1 cellular context compared by ENCODE assay signal in the genomic region with DNA sequence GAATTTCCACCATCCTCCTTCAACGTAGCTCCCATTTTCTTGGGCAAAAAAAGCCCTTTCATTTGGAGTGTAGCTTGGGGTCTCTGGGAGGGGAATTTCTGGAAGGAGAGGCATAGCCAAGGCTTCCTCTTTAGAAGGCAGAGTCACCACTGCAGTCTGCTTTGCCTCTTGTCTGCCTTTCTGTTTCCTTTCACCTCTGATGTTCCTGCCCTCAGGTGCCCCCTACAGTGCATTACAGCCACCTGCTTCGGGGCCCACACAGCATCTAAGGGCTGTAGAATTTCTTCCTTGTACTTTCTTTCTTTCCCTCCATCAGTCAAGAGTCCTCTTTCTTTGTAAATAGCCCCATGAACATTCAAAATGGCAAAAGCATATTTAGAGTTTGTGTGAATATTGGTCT.
TF ChIP-seq lines count a peak whose summit lies in the region.

No MANE protein-coding gene starts in this region.

TF ChIP-seq in HepG2, 621 proteins besides CTCF, POLR2A, EP300 and RAD21 (continued from another document):
- TF ChIP-seq, protein P1, sequence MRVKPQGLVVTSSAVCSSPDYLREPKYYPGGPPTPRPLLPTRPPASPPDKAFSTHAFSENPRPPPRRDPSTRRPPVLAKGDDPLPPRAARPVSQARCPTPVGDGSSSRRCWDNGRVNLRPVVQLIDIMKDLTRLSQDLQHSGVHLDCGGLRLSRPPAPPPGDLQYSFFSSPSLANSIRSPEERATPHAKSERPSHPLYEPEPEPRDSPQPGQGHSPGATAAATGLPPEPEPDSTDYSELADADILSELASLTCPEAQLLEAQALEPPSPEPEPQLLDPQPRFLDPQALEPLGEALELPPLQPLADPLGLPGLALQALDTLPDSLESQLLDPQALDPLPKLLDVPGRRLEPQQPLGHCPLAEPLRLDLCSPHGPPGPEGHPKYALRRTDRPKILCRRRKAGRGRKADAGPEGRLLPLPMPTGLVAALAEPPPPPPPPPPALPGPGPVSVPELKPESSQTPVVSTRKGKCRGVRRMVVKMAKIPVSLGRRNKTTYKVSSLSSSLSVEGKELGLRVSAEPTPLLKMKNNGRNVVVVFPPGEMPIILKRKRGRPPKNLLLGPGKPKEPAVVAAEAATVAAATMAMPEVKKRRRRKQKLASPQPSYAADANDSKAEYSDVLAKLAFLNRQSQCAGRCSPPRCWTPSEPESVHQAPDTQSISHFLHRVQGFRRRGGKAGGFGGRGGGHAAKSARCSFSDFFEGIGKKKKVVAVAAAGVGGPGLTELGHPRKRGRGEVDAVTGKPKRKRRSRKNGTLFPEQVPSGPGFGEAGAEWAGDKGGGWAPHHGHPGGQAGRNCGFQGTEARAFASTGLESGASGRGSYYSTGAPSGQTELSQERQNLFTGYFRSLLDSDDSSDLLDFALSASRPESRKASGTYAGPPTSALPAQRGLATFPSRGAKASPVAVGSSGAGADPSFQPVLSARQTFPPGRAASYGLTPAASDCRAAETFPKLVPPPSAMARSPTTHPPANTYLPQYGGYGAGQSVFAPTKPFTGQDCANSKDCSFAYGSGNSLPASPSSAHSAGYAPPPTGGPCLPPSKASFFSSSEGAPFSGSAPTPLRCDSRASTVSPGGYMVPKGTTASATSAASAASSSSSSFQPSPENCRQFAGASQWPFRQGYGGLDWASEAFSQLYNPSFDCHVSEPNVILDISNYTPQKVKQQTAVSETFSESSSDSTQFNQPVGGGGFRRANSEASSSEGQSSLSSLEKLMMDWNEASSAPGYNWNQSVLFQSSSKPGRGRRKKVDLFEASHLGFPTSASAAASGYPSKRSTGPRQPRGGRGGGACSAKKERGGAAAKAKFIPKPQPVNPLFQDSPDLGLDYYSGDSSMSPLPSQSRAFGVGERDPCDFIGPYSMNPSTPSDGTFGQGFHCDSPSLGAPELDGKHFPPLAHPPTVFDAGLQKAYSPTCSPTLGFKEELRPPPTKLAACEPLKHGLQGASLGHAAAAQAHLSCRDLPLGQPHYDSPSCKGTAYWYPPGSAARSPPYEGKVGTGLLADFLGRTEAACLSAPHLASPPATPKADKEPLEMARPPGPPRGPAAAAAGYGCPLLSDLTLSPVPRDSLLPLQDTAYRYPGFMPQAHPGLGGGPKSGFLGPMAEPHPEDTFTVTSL (CRISPR knock-in tag; IDR thresholded peaks at IDR 0.05; ENCODE audit: borderline replicate concordance), result no peak
- no peak for TF ChIP-seq JUN (CRISPR knock-in tag; IDR thresholded peaks at IDR 0.05)
- no peak for TF ChIP-seq TP53 (CRISPR knock-in tag; conservative IDR thresholded peaks at IDR 0.05)
- no peak for TF ChIP-seq RAD51 (IDR thresholded peaks at IDR 0.05; ENCODE audit: borderline replicate concordance)
- no peak for TF ChIP-seq HNRNPK (IDR thresholded peaks at IDR 0.05; ENCODE audit: low read depth, low read length, poor library complexity, severe bottlenecking)
- TF ChIP-seq ZNF772 (CRISPR knock-in tag; IDR thresholded peaks at IDR 0.05), result no peak
- no peak for TF ChIP-seq ZNF350 (CRISPR knock-in tag; IDR thresholded peaks at IDR 0.05; ENCODE audit: borderline replicate concordance, low read depth)
- TF ChIP-seq ZFP90 (CRISPR knock-in tag; IDR thresholded peaks at IDR 0.05; ENCODE audit: borderline replicate concordance), result no peak
